12 cellular contexts compared by ENCODE assay signal in genomic region chr14:57492859-57493258, GRCh38. TPM values are rescaled to one million over a fixed set of nuclear protein-coding genes. Genes with fewer than 3 reads are reported as not detected.
DNase-seq lines count a peak whose midpoint lies in the region; ATAC-seq and FAIRE-seq lines count a peak whose summit lies in the region.
"Had no signal": no experiment of that assay in that cellular context is flagged by ENCODE, and none has a peak within 500 bp of the region (broad histone marks: within the 10 kb centered on the region; RNA-seq: fewer than 3 reads in every experiment).

No MANE protein-coding gene starts in this region.

- no peaks in the 10 kb centered on the region for H3K79me2 ChIP-seq in GM23248 (ENCODE audit: insufficient read depth)

- POLR2A ChIA-PET in naive thymus-derived CD4-positive, alpha-beta T cell (lab: Charles Lee) = no interaction called here

- no peak for FAIRE-seq in small intestine (lab: Jason Lieb, UNC)

- no peaks in the 10 kb centered on the region for H3K9me2 ChIP-seq in GM23248 (ENCODE audit: insufficient read depth)

- H3K4me1 Mint-ChIP-seq in naive thymus-derived CD4-positive, alpha-beta T cell = peaks cover 0 to 3% (median 0%) of the 10 kb centered on the region in 7 donors
- H3K4me1 Mint-ChIP-seq in T-helper 2 cell treated with Interferon-gamma antibody and Interleukin-4, amounts not matched to agents 5 μg/mL and 100 μg/mL, for 36 hours (ENCODE audit: low read depth) = no peaks in the 10 kb centered on the region
- H3K4me1 Mint-ChIP-seq: activated B cell treated with CpG ODN at 0.5 μM for 24 hours had no signal

- CTCF ChIA-PET in naive thymus-derived CD4-positive, alpha-beta T cell (lab: Charles Lee) = no interaction called here

- H3K9ac ChIP-seq in GM23248 = no peak overlapping the region

- no peak overlapping the region for H3K4me2 ChIP-seq in GM23248 (ENCODE audit: unreplicated experiment)

- no peak overlapping the region for H2AFZ ChIP-seq in GM23248

- intact Hi-C loops in naive thymus-derived CD4-positive, alpha-beta T cell (cut with micrococcal nuclease) = no loop called here

- H3K36me3 Mint-ChIP-seq in naive thymus-derived CD4-positive, alpha-beta T cell = no peaks in the 10 kb centered on the region
- no peaks in the 10 kb centered on the region for H3K36me3 Mint-ChIP-seq in T-helper 2 cell treated with Interferon-gamma antibody and Interleukin-4, amounts not matched to agents 5 μg/mL and 100 μg/mL, for 36 hours (ENCODE audit: low read depth)
- H3K36me3 Mint-ChIP-seq in activated naive CD4-positive, alpha-beta T cell treated with anti-CD3 and anti-CD28 coated beads, Interleukin-2, amount 50 U/mL, for 72 hours = no peaks in the 10 kb centered on the region

- DNase-seq in GM23248 (peak; percentile 50), RKO (ENCODE audit: low spot score) (peak; percentile 20), fibroblast of peridontal ligament (ENCODE audit: extremely low read depth) (peak; percentile 82), small intestine (peak; percentile 32)
- no peak for DNase-seq in naive thymus-derived CD4-positive, alpha-beta T cell
- DNase-seq in T-helper 2 cell treated with Interferon-gamma antibody and Interleukin-4, amounts not matched to agents 5 μg/mL and 100 μg/mL, for 36 hours (ENCODE audit: low spot score) = no peak
- DNase-seq in activated naive CD4-positive, alpha-beta T cell treated with anti-CD3 and anti-CD28 coated beads, Interleukin-2, amount 50 U/mL, for 72 hours (ENCODE audit: low spot score in 2 of 2) = no peak
- DNase-seq: activated B cell treated with CpG ODN at 0.5 μM for 24 hours, activated gamma-delta T cell, endodermal cell, Kasumi-1, right cardiac atrium had no signal

- no peak overlapping the region for H3K4me3 Mint-ChIP-seq in naive thymus-derived CD4-positive, alpha-beta T cell
- H3K4me3 Mint-ChIP-seq in T-helper 2 cell treated with Interferon-gamma antibody and Interleukin-4, amounts not matched to agents 5 μg/mL and 100 μg/mL, for 36 hours = no peak overlapping the region
- H3K4me3 Mint-ChIP-seq: activated B cell treated with CpG ODN at 0.5 μM for 24 hours, endodermal cell had no signal

- H3K27ac ChIP-seq in GM23248 = no peak overlapping the region
- no peak overlapping the region for H3K27ac ChIP-seq in small intestine (ENCODE audit: low read depth in 1 of 2, low read length in 1 of 2)
- H3K27ac ChIP-seq in naive thymus-derived CD4-positive, alpha-beta T cell (ENCODE audit: low read depth, low read length) = no peak overlapping the region

- no peaks in the 10 kb centered on the region for H3F3A ChIP-seq in GM23248 (ENCODE audit: insufficient read depth)

- H4K20me1 ChIP-seq in GM23248 (ENCODE audit: insufficient read depth) = no peaks in the 10 kb centered on the region

- no peak overlapping the region for H3K27ac Mint-ChIP-seq in naive thymus-derived CD4-positive, alpha-beta T cell
- no peak overlapping the region for H3K27ac Mint-ChIP-seq in T-helper 2 cell treated with Interferon-gamma antibody and Interleukin-4, amounts not matched to agents 5 μg/mL and 100 μg/mL, for 36 hours
- no peak overlapping the region for H3K27ac Mint-ChIP-seq in activated naive CD4-positive, alpha-beta T cell treated with anti-CD3 and anti-CD28 coated beads, Interleukin-2, amount 50 U/mL, for 72 hours
- H3K27ac Mint-ChIP-seq: activated B cell treated with CpG ODN at 0.5 μM for 24 hours, endodermal cell had no signal

- H3K27me3 ChIP-seq in GM23248 (replicated peaks; ENCODE audit: insufficient read depth) (peaks cover 48% of the 10 kb centered on the region), small intestine (ENCODE audit: control insufficient read depth in 2 of 2, insufficient read depth in 2 of 2, low read length in 2 of 2) (no peaks in the 10 kb centered on the region)
- no peaks in the 10 kb centered on the region for H3K27me3 ChIP-seq in naive thymus-derived CD4-positive, alpha-beta T cell (ENCODE audit: control insufficient read depth in 2 of 2, insufficient read depth in 2 of 2, low read length in 2 of 2)

- in situ Hi-C loops in GM23248 (cut with MboI) = loop anchor here (25.0 kb wide), 1 partner anchor 569 kb away; no protein-coding TSS in a partner anchor

- H3K4me1 ChIP-seq in GM23248 (ENCODE audit: insufficient read depth) (peaks cover 10% of the 10 kb centered on the region; the same call in 1 of the 2 replicates), small intestine (ENCODE audit: control insufficient read depth in 2 of 2, insufficient read depth in 1 of 2, low read depth in 1 of 2, low read length in 1 of 2) (no peaks in the 10 kb centered on the region)
- H3K4me1 ChIP-seq in naive thymus-derived CD4-positive, alpha-beta T cell (ENCODE audit: control insufficient read depth in 2 of 2, insufficient read depth in 2 of 2, low read length in 2 of 2) = no peaks in the 10 kb centered on the region

- WGBS in GM23248 (ENCODE audit: low coverage in 1 of 2, low lambda C conversion rate in 2 of 2, missing lambda C conversion rate in 2 of 2), 2 experiments = 19 to 24% methylated on average over 2 of the region's 2 CpGs
- WGBS in small intestine, 3 donors = 11 to 24% (median 18%) methylated on average over 2 of the region's 2 CpGs

- H3K36me3 ChIP-seq in GM23248 (ENCODE audit: low read depth) (no peaks in the 10 kb centered on the region), small intestine (ENCODE audit: control insufficient read depth in 2 of 2, insufficient read depth in 2 of 2, low read length in 2 of 2) (no peaks in the 10 kb centered on the region)
- H3K36me3 ChIP-seq in naive thymus-derived CD4-positive, alpha-beta T cell (ENCODE audit: control insufficient read depth in 2 of 3, insufficient read depth in 3 of 3, low read length in 3 of 3) = no peaks in the 10 kb centered on the region

- H3K27me3 Mint-ChIP-seq in naive thymus-derived CD4-positive, alpha-beta T cell = peaks cover 6 to 14% (median 8%) of the 10 kb centered on the region in 5 donors
- peaks cover 5% of the 10 kb centered on the region for H3K27me3 Mint-ChIP-seq in T-helper 2 cell treated with Interferon-gamma antibody and Interleukin-4, amounts not matched to agents 5 μg/mL and 100 μg/mL, for 36 hours (ENCODE audit: low read depth)

- peaks cover 0 to 2% (median 0%) of the 10 kb centered on the region in 11 donors for H3K9me3 Mint-ChIP-seq in naive thymus-derived CD4-positive, alpha-beta T cell
- no peaks in the 10 kb centered on the region for H3K9me3 Mint-ChIP-seq in T-helper 2 cell treated with Interferon-gamma antibody and Interleukin-4, amounts not matched to agents 5 μg/mL and 100 μg/mL, for 36 hours
- no peaks in the 10 kb centered on the region for H3K9me3 Mint-ChIP-seq in activated naive CD4-positive, alpha-beta T cell treated with anti-CD3 and anti-CD28 coated beads, Interleukin-2, amount 50 U/mL, for 72 hours
- H3K9me3 Mint-ChIP-seq: endodermal cell had no signal

- no peaks in the 10 kb centered on the region for H3K9me3 ChIP-seq in GM23248 (ENCODE audit: low read depth)
- no peaks in the 10 kb centered on the region for H3K9me3 ChIP-seq in small intestine (ENCODE audit: control insufficient read depth, low read depth)
- H3K9me3 ChIP-seq in naive thymus-derived CD4-positive, alpha-beta T cell (ENCODE audit: control insufficient read depth in 2 of 3, low read length in 3 of 3) = no peaks in the 10 kb centered on the region

- no peak overlapping the region for H3K4me3 ChIP-seq in GM23248
- H3K4me3 ChIP-seq in small intestine (ENCODE audit: low read depth in 1 of 2, low read length in 2 of 2) = no peak overlapping the region
- no peak overlapping the region for H3K4me3 ChIP-seq in naive thymus-derived CD4-positive, alpha-beta T cell (ENCODE audit: low read length)

- no peak for ATAC-seq in naive thymus-derived CD4-positive, alpha-beta T cell
- ATAC-seq in activated naive CD4-positive, alpha-beta T cell treated with anti-CD3 and anti-CD28 coated beads, Interleukin-2, amount 50 U/mL, for 72 hours = no peak
- ATAC-seq: right cardiac atrium had no signal

RNA-seq across cellular contexts. Expression of gene CCDC198, which starts 0.8 kb away (rescaled TPM):
- total RNA-seq in GM23248 (2014; rRNA removed; shearing (Covaris generic)) = not detected in 2 replicates
- polyA plus RNA-seq in GM23248 (2016; fragmentation: Nextera tagmentation; extraction: Ambion mirVana) (not detected in 2 replicates), small intestine (1 to 10 TPM in 1 of 3 donors, under 1 TPM in 2; 0.45 to 1.1 (median 0.54) TPM)
- not detected for total RNA-seq in naive thymus-derived CD4-positive, alpha-beta T cell
- polyA plus RNA-seq in naive thymus-derived CD4-positive, alpha-beta T cell = not detected
- not detected for total RNA-seq in activated naive CD4-positive, alpha-beta T cell treated with anti-CD3 and anti-CD28 coated beads, Interleukin-2, amount 50 U/mL, for 72 hours
- total RNA-seq: activated B cell treated with CpG ODN at 0.5 μM for 24 hours, endodermal cell, right cardiac atrium had no signal
- polyA plus RNA-seq: right cardiac atrium had no signal

Comparison
In these comparisons a context has a peak if more than half of its experiments do, and no peak if none do; other contexts are left out.
1. DNase-seq: peak in GM23248 (single experiment), RKO (single experiment), fibroblast of peridontal ligament (single experiment) and small intestine (single experiment); none in naive thymus-derived CD4-positive, alpha-beta T cell (0 of 9), T-helper 2 cell treated with Interferon-gamma antibody and Interleukin-4, amounts not matched to agents 5 μg/mL and 100 μg/mL, for 36 hours (single experiment) and activated naive CD4-positive, alpha-beta T cell treated with anti-CD3 and anti-CD28 coated beads, Interleukin-2, amount 50 U/mL, for 72 hours (0 of 2).